ENCODE assay signal across 11 cellular contexts in the genomic region with DNA sequence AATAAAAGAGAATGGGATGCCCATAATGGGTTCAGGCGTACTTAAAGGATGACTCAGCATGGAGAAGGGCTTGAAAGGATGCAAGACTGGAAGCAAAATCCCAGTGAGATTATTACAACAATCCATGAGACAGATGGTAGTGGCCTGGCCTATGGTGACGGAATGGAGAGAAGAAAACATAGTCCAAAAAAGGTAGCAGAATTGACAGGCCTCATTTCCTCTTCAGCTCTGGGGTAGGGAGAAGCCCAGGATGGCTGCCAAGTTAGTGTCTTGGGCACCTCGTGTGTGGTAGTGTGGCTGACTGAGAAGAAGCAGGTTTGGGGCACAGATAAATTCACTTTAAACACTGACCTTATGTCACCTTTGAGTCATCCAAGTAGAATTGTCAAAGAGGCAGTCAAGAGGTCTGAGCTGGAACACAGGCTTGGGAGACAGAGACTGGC. TPM values are rescaled to one million over a fixed set of nuclear protein-coding genes. Genes with fewer than 3 reads are reported as not detected.
A peak's percentile ranks its signal among the peaks of the same experiment; 100 is the strongest.
DNase-seq lines count a peak whose midpoint lies in the region; ATAC-seq, FAIRE-seq and TF ChIP-seq lines count a peak whose summit lies in the region.
"Had no signal": no experiment of that assay in that cellular context is flagged by ENCODE, and none has a peak within 500 bp of the region (broad histone marks: within the 10 kb centered on the region; RNA-seq: fewer than 3 reads in every experiment).

No MANE protein-coding gene starts in this region.

- H3K27me3 Mint-ChIP-seq in MCF 10A (ENCODE audit: insufficient read depth, unreplicated experiment) (no peaks in the 10 kb centered on the region), type B pancreatic cell (no peaks in the 10 kb centered on the region)

- in situ Hi-C loops in mammary epithelial cell (cut with MboI; ENCODE audit: low sequenced_read_pairs in 2 of 2): no loop called here

- peak overlapping the region; percentile 24 for H3K27ac Mint-ChIP-seq in MCF 10A (ENCODE audit: low read depth, unreplicated experiment)
- H3K27ac Mint-ChIP-seq in type B pancreatic cell: peak overlapping the region; percentile 46

- POLR2A ChIA-PET in MCF 10A (lab: Yijun Ruan, JAX) (interaction anchor here (0.7 kb wide), 1 partner anchor 49 kb away, joined by 3 read pairs; no protein-coding TSS in a partner anchor), endothelial cell of umbilical vein (lab: Charles Lee) (no interaction called here)

- H3K9ac ChIP-seq in mammary epithelial cell (ENCODE audit: insufficient read depth, low read length) (no peak overlapping the region), endothelial cell of umbilical vein (replicated peaks; ENCODE audit: extremely low read depth, insufficient read depth, low read length) (no peak overlapping the region)

- 70% methylated on average over 3 of the region's 3 CpGs for WGBS in mammary epithelial cell (ENCODE audit: low coverage, missing lambda C conversion rate)
- 78 to 79% methylated on average over 3 of the region's 3 CpGs for WGBS in sigmoid colon, 2 donors

- no peaks in the 10 kb centered on the region for H3K27me3 ChIP-seq in mammary epithelial cell (ENCODE audit: insufficient read depth, low read length)
- no peaks in the 10 kb centered on the region for H3K27me3 ChIP-seq in endothelial cell of umbilical vein (ENCODE audit: control insufficient read depth in 2 of 2, insufficient read depth in 2 of 2, low read length in 2 of 2)
- H3K27me3 ChIP-seq in sigmoid colon: no peaks in the 10 kb centered on the region

- H3K36me3 ChIP-seq in mammary epithelial cell (ENCODE audit: insufficient read depth, low read length): no peaks in the 10 kb centered on the region
- H3K36me3 ChIP-seq in endothelial cell of umbilical vein (ENCODE audit: control insufficient read depth in 2 of 2, extremely low read depth in 1 of 2, insufficient read depth in 2 of 2, low read length in 2 of 2): no peaks in the 10 kb centered on the region
- H3K36me3 ChIP-seq in sigmoid colon: no peaks in the 10 kb centered on the region

- ATAC-seq in GM18520 (IDR thresholded peaks at IDR 0.05; ENCODE audit: unreplicated experiment): no peak

- no peaks in the 10 kb centered on the region for H3K9me3 Mint-ChIP-seq in MCF 10A (ENCODE audit: unreplicated experiment)
- no peaks in the 10 kb centered on the region for H3K9me3 Mint-ChIP-seq in type B pancreatic cell

- H3K4me1 ChIP-seq in mammary epithelial cell (ENCODE audit: insufficient read depth, low read length) (peaks cover 22% of the 10 kb centered on the region), endothelial cell of umbilical vein (ENCODE audit: control insufficient read depth, extremely low read depth, insufficient read depth, low read length) (peaks cover 11% of the 10 kb centered on the region), sigmoid colon (peaks cover 0 to 23% (median 7%) of the 10 kb centered on the region in 4 donors)

- no peaks in the 10 kb centered on the region for H3K9me1 ChIP-seq in endothelial cell of umbilical vein (replicated peaks; ENCODE audit: control insufficient read depth, extremely low read depth, insufficient read depth, low read length)

- H3K9me3 ChIP-seq in mammary epithelial cell (replicated peaks; ENCODE audit: insufficient read depth, low read length) (peaks cover 3% of the 10 kb centered on the region), endothelial cell of umbilical vein (replicated peaks; ENCODE audit: control insufficient read depth, insufficient read depth, low read length) (no peaks in the 10 kb centered on the region), sigmoid colon (no peaks in the 10 kb centered on the region)

- H4K20me1 ChIP-seq in mammary epithelial cell (ENCODE audit: insufficient read depth, low read length) (no peaks in the 10 kb centered on the region), endothelial cell of umbilical vein (replicated peaks; ENCODE audit: control insufficient read depth, extremely low read depth, insufficient read depth, low read length) (no peaks in the 10 kb centered on the region)

- DNase-seq in MCF 10A (ENCODE audit: unreplicated experiment) (peak; percentile 40), mammary epithelial cell (no peak), RCC 7860 (ENCODE audit: low spot score) (peak; percentile 98), endothelial cell of umbilical vein (ENCODE audit: low read depth, low spot score) (no peak), type B pancreatic cell (ENCODE audit: extremely low spot score, unreplicated experiment) (no peak), sigmoid colon (no peak), D721Med (ENCODE audit: insufficient read length, low spot score) (no peak)
- DNase-seq: NCI-H187 treated with DMSO at 0.1 percent for 48 hours, nucleus accumbens, T-helper 9 cell had no signal

- H3K36me3 Mint-ChIP-seq in MCF 10A (ENCODE audit: insufficient read depth, unreplicated experiment) (peaks cover 6% of the 10 kb centered on the region), type B pancreatic cell (peaks cover 19% of the 10 kb centered on the region)

- peaks cover 54% of the 10 kb centered on the region for H3K79me2 ChIP-seq in mammary epithelial cell (ENCODE audit: insufficient read depth, low read length)
- H3K79me2 ChIP-seq in endothelial cell of umbilical vein (ENCODE audit: control insufficient read depth, insufficient read depth, low read length): peaks cover 8% of the 10 kb centered on the region

- TF ChIP-seq EP300 in sigmoid colon (IDR thresholded peaks at IDR 0.05): no peak

- dilution Hi-C loops in mammary epithelial cell (cut with HindIII; ENCODE audit: low sequenced_read_pairs): no loop called here
- dilution Hi-C loops in endothelial cell of umbilical vein (cut with MboI; ENCODE audit: extremely low pct_ligation_motif_present, low sequenced_read_pairs): no loop called here

- intact Hi-C loops in MCF 10A (cut with micrococcal nuclease) (no loop called here), mammary epithelial cell (cut with micrococcal nuclease) (no loop called here), endothelial cell of umbilical vein (cut with micrococcal nuclease) (no loop called here), sigmoid colon (cut with DNase I) (no loop called here)

- TF ChIP-seq CTCF in MCF 10A (IDR thresholded peaks at IDR 0.05; ENCODE audit: unreplicated experiment) (no peak), mammary epithelial cell (conservative IDR thresholded peaks at IDR 0.05 in 1 of 2, IDR thresholded peaks at IDR 0.05 in 1 of 2; ENCODE audit: extremely low read depth in 1 of 2, insufficient read depth in 1 of 2, low read depth in 1 of 2, low read length in 2 of 2) (no peak), endothelial cell of umbilical vein (IDR thresholded peaks at IDR 0.05; ENCODE audit: extremely low read depth in 1 of 2, insufficient read depth in 1 of 2, low read depth in 1 of 2, low read length in 2 of 2) (no peak), type B pancreatic cell (conservative IDR thresholded peaks at IDR 0.05) (no peak), sigmoid colon (IDR thresholded peaks at IDR 0.05) (no peak), D721Med (IDR thresholded peaks at IDR 0.05; ENCODE audit: insufficient read depth, missing control alignments) (no peak)

- H2AFZ ChIP-seq in mammary epithelial cell (ENCODE audit: low read depth, low read length) (no peak overlapping the region), endothelial cell of umbilical vein (ENCODE audit: low read depth, low read length) (no peak overlapping the region)

- CTCF ChIA-PET in MCF 10A (lab: Yijun Ruan, JAX): interaction anchor here (0.5 to 0.8 kb wide), 2 partner anchors 36 to 1407 kb away, joined by 3 to 4 read pairs; no protein-coding TSS in a partner anchor
- CTCF ChIA-PET in mammary epithelial cell (lab: Charles Lee; ENCODE audit: low non-redundant PET): no interaction called here
- CTCF ChIA-PET in endothelial cell of umbilical vein (lab: Charles Lee): interaction anchor here (1.2 kb wide), 1 partner anchor 10 kb away, joined by 3 read pairs; no protein-coding TSS in a partner anchor

- BruUV-seq in MCF 10A (replicated peaks; lab: Mats Ljungman, UMichigan) (no TSS peak), mammary epithelial cell (replicated peaks; lab: Mats Ljungman, UMichigan) (no TSS peak), endothelial cell of umbilical vein (replicated peaks; lab: Mats Ljungman, UMichigan) (no TSS peak)

- H3K27ac ChIP-seq in mammary epithelial cell (ENCODE audit: insufficient read depth, low read depth, low read length) (no peak overlapping the region), endothelial cell of umbilical vein (ENCODE audit: insufficient read depth, low read depth, low read length) (peak overlapping the region; percentile 4), sigmoid colon (peak overlapping the region in 1 of 4 donors; percentile 2)

- TF ChIP-seq POLR2A in endothelial cell of umbilical vein (IDR thresholded peaks at IDR 0.05; ENCODE audit: low read depth, low read length) (no peak), sigmoid colon (IDR thresholded peaks at IDR 0.05) (no peak)

- H3K4me3 ChIP-seq in mammary epithelial cell (replicated peaks in 1 of 3; ENCODE audit: insufficient read depth in 1 of 3, low read depth in 2 of 3, low read length in 3 of 3) (no peak overlapping the region), endothelial cell of umbilical vein (replicated peaks in 1 of 3; ENCODE audit: insufficient read depth in 1 of 3, low read depth in 1 of 3, low read length in 3 of 3) (no peak overlapping the region), sigmoid colon (no peak overlapping the region)

- peaks cover 13% of the 10 kb centered on the region for H3K4me1 Mint-ChIP-seq in MCF 10A (ENCODE audit: insufficient read depth, unreplicated experiment)
- peaks cover 25% of the 10 kb centered on the region for H3K4me1 Mint-ChIP-seq in type B pancreatic cell (ENCODE audit: unreplicated experiment)

- no peak overlapping the region for H3K4me3 Mint-ChIP-seq in MCF 10A (ENCODE audit: unreplicated experiment)
- no peak overlapping the region for H3K4me3 Mint-ChIP-seq in type B pancreatic cell

- H3K4me2 ChIP-seq in mammary epithelial cell (ENCODE audit: insufficient read depth, low read depth, low read length) (no peak overlapping the region), endothelial cell of umbilical vein (ENCODE audit: insufficient read depth, low read length) (no peak overlapping the region)

- peak; percentile 92 for FAIRE-seq in RCC 7860 (lab: Jason Lieb, UNC)
- FAIRE-seq in endothelial cell of umbilical vein (lab: Jason Lieb, UNC): no peak
- no peak for FAIRE-seq in D721Med (lab: Jason Lieb, UNC)

RNA-seq across cellular contexts. Expression of gene MB21D2, which starts 18.1 kb away (rescaled TPM):
- 3.6 and 4.4 TPM in 2 replicates for total RNA-seq in MCF 10A (2022)
- total RNA-seq in mammary epithelial cell: 1 to 10 TPM; 5.2 to 7.8 TPM
- polyA plus RNA-seq in mammary epithelial cell: 4.7 TPM
- polyA minus RNA-seq in mammary epithelial cell: 4.9 TPM
- 7.2 and 7.4 TPM in 2 replicates for total RNA-seq in endothelial cell of umbilical vein
- 6.7 TPM in 2 replicates for polyA plus RNA-seq in endothelial cell of umbilical vein
- polyA plus RNA-seq in endothelial cell of umbilical vein (2011; cell fraction: cytosol; rRNA removed): 6.0 and 6.2 TPM in 2 replicates
- 5.4 and 5.7 TPM in 2 replicates for polyA plus RNA-seq in endothelial cell of umbilical vein (2011; cell fraction: nucleus; rRNA removed)
- 5.0 and 7.3 TPM in 2 replicates for polyA plus RNA-seq in endothelial cell of umbilical vein (2012)
- polyA minus RNA-seq in endothelial cell of umbilical vein: 14.9 and 15.9 TPM in 2 replicates
- polyA minus RNA-seq in endothelial cell of umbilical vein (2011; cell fraction: cytosol; rRNA and poly(A)+ RNA removed): 2.9 TPM
- 9.6 and 10.3 TPM in 2 replicates for polyA minus RNA-seq in endothelial cell of umbilical vein (2011; cell fraction: nucleus; rRNA and poly(A)+ RNA removed)
- 14.1 and 23.1 TPM in 2 replicates for total RNA-seq in type B pancreatic cell (ENCODE audit: low replicate concordance)
- total RNA-seq in sigmoid colon: 1 to 10 TPM; 5.8 to 7.8 (median 6.5) TPM
- 1 to 10 TPM; 1.2 to 4.8 (median 3.0) TPM for polyA plus RNA-seq in sigmoid colon

Comparison
In these comparisons a context has a peak if more than half of its experiments do, and no peak if none do; other contexts are left out.
1. DNase-seq: peak in MCF 10A (single experiment) and RCC 7860 (single experiment); none in mammary epithelial cell (single experiment), endothelial cell of umbilical vein (single experiment), type B pancreatic cell (single experiment), sigmoid colon (single experiment) and D721Med (single experiment).